1 cellular context compared by ENCODE assay signal in the genomic region with DNA sequence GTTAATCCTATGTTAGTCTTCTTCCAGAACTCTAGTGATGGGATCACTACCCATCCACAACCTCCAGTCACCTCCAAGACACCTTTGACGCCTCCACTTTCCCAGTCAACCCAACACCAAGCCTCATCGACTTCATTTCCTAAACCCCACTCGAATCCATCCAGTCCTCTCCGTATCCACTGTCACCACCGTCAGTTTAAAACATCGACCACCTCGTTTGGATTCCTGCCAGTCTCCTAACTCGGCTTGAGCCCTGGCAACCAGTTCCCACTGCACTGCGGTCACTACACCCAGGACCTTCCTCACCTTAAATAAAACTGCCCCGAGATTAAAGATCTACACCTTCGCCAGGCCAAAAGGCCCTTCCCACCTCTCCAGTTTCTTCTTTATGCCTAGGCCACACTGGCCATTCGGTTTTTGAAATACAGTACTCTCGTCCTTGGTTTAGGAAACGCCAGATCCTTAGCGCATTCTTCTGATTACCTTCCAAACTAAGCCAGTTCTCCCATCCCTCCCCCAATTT.
TF ChIP-seq lines count a peak whose summit lies in the region.

No MANE protein-coding gene starts in this region.

TF ChIP-seq in HepG2, 621 proteins besides CTCF, POLR2A, EP300 and RAD21:
- TF ChIP-seq HINFP (CRISPR knock-in tag; IDR thresholded peaks at IDR 0.05; ENCODE audit: low read depth) (no peak), SALL2 (CRISPR knock-in tag; IDR thresholded peaks at IDR 0.05) (no peak), ZHX2 (IDR thresholded peaks at IDR 0.05; ENCODE audit: low read depth) (no peak), ZHX2 (CRISPR knock-in tag; IDR thresholded peaks at IDR 0.05; ENCODE audit: borderline replicate concordance) (no peak), NR2F1 (CRISPR knock-in tag; IDR thresholded peaks at IDR 0.05) (no peak), EEA1 (CRISPR knock-in tag; IDR thresholded peaks at IDR 0.05; ENCODE audit: borderline replicate concordance) (no peak), RXRA (CRISPR knock-in tag; IDR thresholded peaks at IDR 0.05) (no peak), TEAD2 (CRISPR knock-in tag; IDR thresholded peaks at IDR 0.05) (no peak), ZNF143 (CRISPR knock-in tag; IDR thresholded peaks at IDR 0.05) (no peak), ZNF10 (CRISPR knock-in tag; IDR thresholded peaks at IDR 0.05; ENCODE audit: borderline replicate concordance, low read depth) (no peak), ARID2 (CRISPR knock-in tag; IDR thresholded peaks at IDR 0.05; ENCODE audit: borderline replicate concordance) (no peak), MED8 (CRISPR knock-in tag; IDR thresholded peaks at IDR 0.05; ENCODE audit: insufficient replicate concordance) (no peak), ZBTB7A (CRISPR knock-in tag; IDR thresholded peaks at IDR 0.05) (no peak), ISX (CRISPR knock-in tag; conservative IDR thresholded peaks at IDR 0.05) (no peak), MEIS2 (CRISPR knock-in tag; IDR thresholded peaks at IDR 0.05) (no peak), XBP1 (CRISPR knock-in tag; IDR thresholded peaks at IDR 0.05) (no peak), KMT2B (CRISPR knock-in tag; IDR thresholded peaks at IDR 0.05) (no peak), RFX3 (CRISPR knock-in tag; IDR thresholded peaks at IDR 0.05) (no peak), GLI4 (CRISPR knock-in tag; IDR thresholded peaks at IDR 0.05; ENCODE audit: borderline replicate concordance) (0 out of 2 replicates have a peak, but pooled peaks have one; percentile 1), SP1 (IDR thresholded peaks at IDR 0.05) (no peak), SP1 (CRISPR knock-in tag; IDR thresholded peaks at IDR 0.05) (no peak), EHMT2 (IDR thresholded peaks at IDR 0.05; ENCODE audit: borderline replicate concordance, low read depth, low read length) (no peak), HIC2 (CRISPR knock-in tag; IDR thresholded peaks at IDR 0.05; ENCODE audit: low read depth) (no peak), ELK4 (CRISPR knock-in tag; IDR thresholded peaks at IDR 0.05; ENCODE audit: borderline replicate concordance) (no peak), SMARCC2 (IDR thresholded peaks at IDR 0.05) (no peak), ZNF589 (CRISPR knock-in tag; conservative IDR thresholded peaks at IDR 0.05) (0 out of 2 replicates have a peak, but pooled peaks have one; percentile 2)
- TF ChIP-seq, protein P1, sequence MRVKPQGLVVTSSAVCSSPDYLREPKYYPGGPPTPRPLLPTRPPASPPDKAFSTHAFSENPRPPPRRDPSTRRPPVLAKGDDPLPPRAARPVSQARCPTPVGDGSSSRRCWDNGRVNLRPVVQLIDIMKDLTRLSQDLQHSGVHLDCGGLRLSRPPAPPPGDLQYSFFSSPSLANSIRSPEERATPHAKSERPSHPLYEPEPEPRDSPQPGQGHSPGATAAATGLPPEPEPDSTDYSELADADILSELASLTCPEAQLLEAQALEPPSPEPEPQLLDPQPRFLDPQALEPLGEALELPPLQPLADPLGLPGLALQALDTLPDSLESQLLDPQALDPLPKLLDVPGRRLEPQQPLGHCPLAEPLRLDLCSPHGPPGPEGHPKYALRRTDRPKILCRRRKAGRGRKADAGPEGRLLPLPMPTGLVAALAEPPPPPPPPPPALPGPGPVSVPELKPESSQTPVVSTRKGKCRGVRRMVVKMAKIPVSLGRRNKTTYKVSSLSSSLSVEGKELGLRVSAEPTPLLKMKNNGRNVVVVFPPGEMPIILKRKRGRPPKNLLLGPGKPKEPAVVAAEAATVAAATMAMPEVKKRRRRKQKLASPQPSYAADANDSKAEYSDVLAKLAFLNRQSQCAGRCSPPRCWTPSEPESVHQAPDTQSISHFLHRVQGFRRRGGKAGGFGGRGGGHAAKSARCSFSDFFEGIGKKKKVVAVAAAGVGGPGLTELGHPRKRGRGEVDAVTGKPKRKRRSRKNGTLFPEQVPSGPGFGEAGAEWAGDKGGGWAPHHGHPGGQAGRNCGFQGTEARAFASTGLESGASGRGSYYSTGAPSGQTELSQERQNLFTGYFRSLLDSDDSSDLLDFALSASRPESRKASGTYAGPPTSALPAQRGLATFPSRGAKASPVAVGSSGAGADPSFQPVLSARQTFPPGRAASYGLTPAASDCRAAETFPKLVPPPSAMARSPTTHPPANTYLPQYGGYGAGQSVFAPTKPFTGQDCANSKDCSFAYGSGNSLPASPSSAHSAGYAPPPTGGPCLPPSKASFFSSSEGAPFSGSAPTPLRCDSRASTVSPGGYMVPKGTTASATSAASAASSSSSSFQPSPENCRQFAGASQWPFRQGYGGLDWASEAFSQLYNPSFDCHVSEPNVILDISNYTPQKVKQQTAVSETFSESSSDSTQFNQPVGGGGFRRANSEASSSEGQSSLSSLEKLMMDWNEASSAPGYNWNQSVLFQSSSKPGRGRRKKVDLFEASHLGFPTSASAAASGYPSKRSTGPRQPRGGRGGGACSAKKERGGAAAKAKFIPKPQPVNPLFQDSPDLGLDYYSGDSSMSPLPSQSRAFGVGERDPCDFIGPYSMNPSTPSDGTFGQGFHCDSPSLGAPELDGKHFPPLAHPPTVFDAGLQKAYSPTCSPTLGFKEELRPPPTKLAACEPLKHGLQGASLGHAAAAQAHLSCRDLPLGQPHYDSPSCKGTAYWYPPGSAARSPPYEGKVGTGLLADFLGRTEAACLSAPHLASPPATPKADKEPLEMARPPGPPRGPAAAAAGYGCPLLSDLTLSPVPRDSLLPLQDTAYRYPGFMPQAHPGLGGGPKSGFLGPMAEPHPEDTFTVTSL (CRISPR knock-in tag; IDR thresholded peaks at IDR 0.05; ENCODE audit: borderline replicate concordance) = 0 out of 2 replicates have a peak, but pooled peaks have one; percentile 1
TF ChIP-seq in HepG2: peak in this region for 3.
